Comparison of ENCODE assay signal across 16 cellular contexts in genomic region chr2:112679484-112679883, GRCh38. TPM values are rescaled to one million over a fixed set of nuclear protein-coding genes. Genes with fewer than 3 reads are reported as not detected.
DNase-seq lines count a peak whose midpoint lies in the region; ATAC-seq, FAIRE-seq and TF ChIP-seq lines count a peak whose summit lies in the region.
"Had no signal": no experiment of that assay in that cellular context is flagged by ENCODE, and none has a peak within 500 bp of the region (broad histone marks: within the 10 kb centered on the region; RNA-seq: fewer than 3 reads in every experiment).

No MANE protein-coding gene starts in this region.

- no peak for TF ChIP-seq CTCF in kidney (IDR thresholded peaks at IDR 0.05; ENCODE audit: borderline replicate concordance, extremely low read depth, insufficient read depth)

- H3K36me3 Mint-ChIP-seq in activated naive CD4-positive, alpha-beta T cell treated with anti-CD3 and anti-CD28 coated beads for 36 hours (ENCODE audit: low read depth): no peaks in the 10 kb centered on the region
- H3K36me3 Mint-ChIP-seq: natural killer cell had no signal

- H3K4me1 Mint-ChIP-seq in activated naive CD4-positive, alpha-beta T cell treated with anti-CD3 and anti-CD28 coated beads for 36 hours (ENCODE audit: low read depth): no peaks in the 10 kb centered on the region

- H3K36me3 ChIP-seq in kidney (ENCODE audit: control insufficient read depth in 1 of 2, insufficient read depth in 2 of 2, low read length in 2 of 2): no peaks in the 10 kb centered on the region

- H3K27ac Mint-ChIP-seq in activated naive CD4-positive, alpha-beta T cell treated with anti-CD3 and anti-CD28 coated beads for 36 hours: no peak overlapping the region
- H3K27ac Mint-ChIP-seq: natural killer cell had no signal

- H3K4me3 ChIP-seq in kidney (ENCODE audit: low read length in 2 of 2): no peak overlapping the region
- H3K4me3 ChIP-seq: SK-N-MC had no signal

- H3K27me3 Mint-ChIP-seq in activated naive CD4-positive, alpha-beta T cell treated with anti-CD3 and anti-CD28 coated beads for 36 hours (ENCODE audit: low read depth): no peaks in the 10 kb centered on the region

- CTCF ChIA-PET in activated naive CD4-positive, alpha-beta T cell treated with anti-CD3 and anti-CD28 coated beads for 36 hours (lab: Charles Lee): no interaction called here

- H3K9me3 Mint-ChIP-seq in activated naive CD4-positive, alpha-beta T cell treated with anti-CD3 and anti-CD28 coated beads for 36 hours: no peaks in the 10 kb centered on the region
- H3K9me3 Mint-ChIP-seq: natural killer cell had no signal

- peak in 9 of 14 donors; percentile 5 to 62 (median 25) for DNase-seq in C1 segment of cervical spinal cord (lab: John Stamatoyannopoulos, UW)
- DNase-seq in NCI-H446 (lab: John Stamatoyannopoulos, UW): peak; percentile 78 to 94
- DNase-seq in epithelial cell of prostate (ENCODE audit: low read depth, low spot score): no peak
- peak in 33 of 56 donors; percentile 3 to 66 (median 20) for DNase-seq in nucleus accumbens (lab: John Stamatoyannopoulos, UW)
- no peak for DNase-seq in activated naive CD4-positive, alpha-beta T cell treated with anti-CD3 and anti-CD28 coated beads for 36 hours
- DNase-seq in NCI-H526 treated with DMSO at 0.1 percent for 48 hours (lab: John Stamatoyannopoulos, UW): no peak
- DNase-seq in kidney: no peak
- DNase-seq: activated T-cell treated with anti-CD3 and anti-CD28 coated beads, Interleukin-2, amount 50 U/mL, for 48 hours; natural killer cell; NCI-H510A treated with DMSO at 0.1 percent for 48 hours; stimulated activated CD4-positive, alpha-beta T cell treated with anti-CD3 and anti-CD28 coated beads, Interleukin-15, amount 100 ng/mL, for 24 hours had no signal

- no peak overlapping the region for H3K4me3 Mint-ChIP-seq in activated naive CD4-positive, alpha-beta T cell treated with anti-CD3 and anti-CD28 coated beads for 36 hours
- H3K4me3 Mint-ChIP-seq: natural killer cell had no signal

- peak overlapping the region; percentile 41 for H3K27ac ChIP-seq in epithelial cell of prostate
- H3K27ac ChIP-seq in kidney (ENCODE audit: low read depth in 2 of 2, low read length in 2 of 2): no peak overlapping the region
- H3K27ac ChIP-seq: SK-N-MC had no signal

- ATAC-seq in GM18519 (IDR thresholded peaks at IDR 0.05; ENCODE audit: low FRiP score, unreplicated experiment): no peak
- ATAC-seq: activated CD4-positive, CD25-positive, alpha-beta regulatory T cell treated with anti-CD3 and anti-CD28 coated beads, Interleukin-2, amount 50 U/mL, for 24 hours; natural killer cell had no signal

- no peak for FAIRE-seq in kidney (lab: Jason Lieb, UNC)
- FAIRE-seq: endothelial cell of umbilical vein had no signal

- intact Hi-C loops in activated naive CD4-positive, alpha-beta T cell treated with anti-CD3 and anti-CD28 coated beads for 36 hours (cut with micrococcal nuclease): no loop called here
- intact Hi-C loops in kidney (cut with DNase I): no loop called here

- H3K9ac ChIP-seq in kidney (ENCODE audit: low read length in 2 of 2): no peak overlapping the region

- H3K4me1 ChIP-seq in kidney (ENCODE audit: control insufficient read depth in 1 of 2, insufficient read depth in 1 of 2, low read depth in 1 of 2, low read length in 2 of 2): no peaks in the 10 kb centered on the region

- no peaks in the 10 kb centered on the region for H3K9me3 ChIP-seq in kidney (ENCODE audit: control insufficient read depth in 1 of 2, low read length in 2 of 2)

RNA-seq across cellular contexts. Expression of gene SLC20A1, which starts 33.7 kb away (rescaled TPM):
- 10 to 100 TPM; 73.1 to 73.5 TPM for total RNA-seq in activated naive CD4-positive, alpha-beta T cell treated with anti-CD3 and anti-CD28 coated beads for 36 hours
- 46.2 TPM for total RNA-seq in kidney
- polyA plus RNA-seq in kidney (ENCODE audit: insufficient read depth, low read depth, low replicate concordance): 10.4 TPM

RNA-seq across cellular contexts. Expression of gene NT5DC4, which starts 41.3 kb away (rescaled TPM):
- total RNA-seq in activated naive CD4-positive, alpha-beta T cell treated with anti-CD3 and anti-CD28 coated beads for 36 hours: not detected
- total RNA-seq in kidney: not detected
- not detected for polyA plus RNA-seq in kidney (ENCODE audit: insufficient read depth, low read depth, low replicate concordance)
- total RNA-seq: endothelial cell of umbilical vein had no signal
- polyA plus RNA-seq: BJ, endothelial cell of umbilical vein had no signal

Comparison
In these comparisons a context has a peak if more than half of its experiments do, and no peak if none do; other contexts are left out.
1. DNase-seq: peak in C1 segment of cervical spinal cord (9 of 14), NCI-H446 (2 of 2) and nucleus accumbens (33 of 56); none in epithelial cell of prostate (single experiment), activated naive CD4-positive, alpha-beta T cell treated with anti-CD3 and anti-CD28 coated beads for 36 hours (single experiment), NCI-H526 treated with DMSO at 0.1 percent for 48 hours (single experiment) and kidney (single experiment).